20 cellular contexts compared by ENCODE assay signal in genomic region chr12:85661461-85662208, GRCh38.
"Had no signal": no experiment of that assay in that cellular context is flagged by ENCODE, and none has a peak within 500 bp of the region (broad histone marks: within the 10 kb centered on the region; RNA-seq: fewer than 3 reads in every experiment).

No MANE protein-coding gene starts in this region.

- DNase-seq: natural killer cell; occipital lobe; ovary; posterior cingulate gyrus; psoas muscle; right cardiac atrium; right lobe of liver; sigmoid colon; small intestine; stimulated activated CD4-positive, alpha-beta T cell treated with anti-CD3 and anti-CD28 coated beads, Interleukin-15, amount 100 ng/mL, for 24 hours; stimulated activated CD4-positive, alpha-beta T cell treated with anti-CD3 and anti-CD28 coated beads, Interleukin-2, amount 100 ng/mL, for 24 hours; stimulated activated CD4-positive, alpha-beta T cell treated with anti-CD3 and anti-CD28 coated beads, Interleukin-2, amount 100 ng/mL, for 48 hours; stimulated activated CD4-positive, alpha-beta T cell treated with anti-CD3 and anti-CD28 coated beads, Interleukin-4, amount 100 ng/mL, for 24 hours; stimulated activated naive B cell treated with anti-CD40 and anti-IgM and Interleukin-4, amounts not matched to agents 10 μg/mL and 1 μg/mL and 100 μg/mL, for 72 hours; stimulated activated naive CD4-positive, alpha-beta T cell treated with Interleukin-2 at 50 U/mL for 16 hours; stomach; thyroid gland; trophoblast cell; upper lobe of left lung had no signal

- ATAC-seq: psoas muscle; right cardiac atrium; right lobe of liver; stimulated activated effector memory CD8-positive, alpha-beta T cell treated with anti-CD3 and anti-CD28 coated beads, Interleukin-12 subunit alpha, Interleukin-12 subunit beta, amount 100 ng/mL, for 72 hours; stimulated activated naive B cell treated with anti-CD40 and anti-IgM and Interleukin-4, amounts not matched to agents 10 μg/mL and 1 μg/mL and 100 μg/mL, for 72 hours had no signal
